ENCODE assay signal across 8 cellular contexts in the genomic region with DNA sequence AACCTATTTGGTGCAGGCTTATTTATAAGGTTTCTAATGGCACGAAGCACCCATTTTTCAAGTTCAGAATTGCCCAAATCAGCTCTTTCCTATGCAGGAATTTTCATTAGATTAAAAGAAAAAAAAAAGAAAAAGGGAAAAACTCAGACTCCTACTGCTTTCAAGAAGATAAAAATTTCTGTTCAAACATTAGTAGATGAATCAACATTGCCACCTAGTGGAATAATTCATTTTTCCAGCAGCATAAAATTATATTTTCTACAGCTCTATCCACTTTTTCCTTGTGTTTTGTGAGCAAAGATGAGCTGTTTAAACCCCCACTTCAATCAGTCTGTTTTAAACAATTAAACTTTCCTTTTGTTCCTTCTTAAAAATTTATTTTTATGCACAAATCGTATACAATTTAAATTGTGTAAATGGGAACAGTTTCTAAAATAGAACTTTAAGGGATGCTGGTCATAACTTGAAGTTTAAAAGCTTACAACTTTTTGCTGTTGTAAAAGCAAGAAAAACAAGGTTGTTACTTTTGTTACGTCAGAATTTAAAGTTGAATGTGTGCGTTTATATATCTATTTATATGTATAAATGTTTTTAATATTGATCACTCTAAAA.
A peak's percentile ranks its signal among the peaks of the same experiment; 100 is the strongest.
DNase-seq lines count a peak whose midpoint lies in the region; ATAC-seq and TF ChIP-seq lines count a peak whose summit lies in the region.

No MANE protein-coding gene starts in this region.

- H3K27me3 Mint-ChIP-seq in CD8-positive, alpha-beta T cell (ENCODE audit: low read depth) = peaks cover 4% of the 10 kb centered on the region

- no peaks in the 10 kb centered on the region for H3K9me3 ChIP-seq in CD8-positive, alpha-beta T cell (ENCODE audit: low read length)
- no peaks in the 10 kb centered on the region for H3K9me3 ChIP-seq in tibial nerve

- no peaks in the 10 kb centered on the region for H3K9me3 Mint-ChIP-seq in CD8-positive, alpha-beta T cell

- WGBS in tibial nerve, 2 donors = 30 to 31% methylated on average over 4 of the region's 4 CpGs

- H3K27ac Mint-ChIP-seq in CD8-positive, alpha-beta T cell = no peak overlapping the region

- CTCF ChIA-PET in CD8-positive, alpha-beta T cell (lab: Charles Lee) = interaction anchor here (0.6 to 1.3 kb wide), 5 partner anchors 10 to 1528 kb away, joined by 3 to 4 read pairs (median 3); no protein-coding TSS in a partner anchor

- H3K4me1 Mint-ChIP-seq in CD8-positive, alpha-beta T cell (ENCODE audit: low read depth) = no peaks in the 10 kb centered on the region

- intact Hi-C loops in CD8-positive, alpha-beta T cell (cut with DNase I, micrococcal nuclease) = loop anchor here in 1 of 2 experiments (10.0 kb wide), 1 partner anchor 250 kb away; no protein-coding TSS in a partner anchor

- no peak for DNase-seq in CD8-positive, alpha-beta T cell
- DNase-seq in RPMI8226 = peak; percentile 24
- DNase-seq in foreskin melanocyte = peak; percentile 24
- DNase-seq in tibial nerve (ENCODE audit: low spot score in 2 of 2) = no peak
- no peak for DNase-seq in activated T-cell treated with anti-CD3 and anti-CD28 coated beads, Interleukin-2, amount 50 U/mL, for 1 hour

- H3K36me3 ChIP-seq in CD8-positive, alpha-beta T cell (ENCODE audit: insufficient read depth, low read length) = no peaks in the 10 kb centered on the region
- H3K36me3 ChIP-seq in tibial nerve = no peaks in the 10 kb centered on the region

- H3K36me3 Mint-ChIP-seq in CD8-positive, alpha-beta T cell = no peaks in the 10 kb centered on the region

- POLR2A ChIA-PET in CD8-positive, alpha-beta T cell (lab: Charles Lee) = interaction anchor here (0.7 kb wide), 1 partner anchor 288 kb away, joined by 4 read pairs; no protein-coding TSS in a partner anchor

- H3K4me3 Mint-ChIP-seq in CD8-positive, alpha-beta T cell = no peak overlapping the region

- H3K4me3 ChIP-seq in CD8-positive, alpha-beta T cell (ENCODE audit: low read depth, low read length) = no peak overlapping the region
- H3K4me3 ChIP-seq in tibial nerve = no peak overlapping the region

- no peaks in the 10 kb centered on the region for H3K27me3 ChIP-seq in CD8-positive, alpha-beta T cell (ENCODE audit: insufficient read depth, low read length)
- no peaks in the 10 kb centered on the region for H3K27me3 ChIP-seq in tibial nerve

- ATAC-seq in CD8-positive, alpha-beta T cell = no peak
- ATAC-seq in HG03175 (IDR thresholded peaks at IDR 0.05; ENCODE audit: unreplicated experiment) (peak; percentile 44), GM19395 (IDR thresholded peaks at IDR 0.05; ENCODE audit: unreplicated experiment) (no peak), HG03196 (IDR thresholded peaks at IDR 0.05; ENCODE audit: unreplicated experiment) (no peak)

- TF ChIP-seq POLR2A in tibial nerve (IDR thresholded peaks at IDR 0.05) = no peak

- TF ChIP-seq EP300 in tibial nerve (IDR thresholded peaks at IDR 0.05) = no peak

- no peaks in the 10 kb centered on the region for H3K4me1 ChIP-seq in CD8-positive, alpha-beta T cell (ENCODE audit: insufficient read depth, low read length)
- H3K4me1 ChIP-seq in tibial nerve = peaks cover 0 to 3% (median 0%) of the 10 kb centered on the region in 4 donors

- TF ChIP-seq CTCF in CD8-positive, alpha-beta T cell (IDR thresholded peaks at IDR 0.05) = peak; percentile 59
- TF ChIP-seq CTCF in tibial nerve (IDR thresholded peaks at IDR 0.05) = peak; percentile 33 to 65 (median 38)

- no peak overlapping the region for H3K27ac ChIP-seq in CD8-positive, alpha-beta T cell (ENCODE audit: low read depth, low read length)
- H3K27ac ChIP-seq in tibial nerve = no peak overlapping the region

Comparison
In these comparisons a context has a peak if more than half of its experiments do, and no peak if none do; other contexts are left out.
1. DNase-seq: peak in RPMI8226 (single experiment) and foreskin melanocyte (single experiment); none in CD8-positive, alpha-beta T cell (0 of 7), tibial nerve (0 of 2) and activated T-cell treated with anti-CD3 and anti-CD28 coated beads, Interleukin-2, amount 50 U/mL, for 1 hour (single experiment).